In genomic region chr6:150721411-150722266, GRCh38 we compare ENCODE assay signal across 20 cellular contexts.
DNase-seq lines count a peak whose midpoint lies in the region; ATAC-seq, FAIRE-seq and TF ChIP-seq lines count a peak whose summit lies in the region.
"Had no signal": no experiment of that assay in that cellular context is flagged by ENCODE, and none has a peak within 500 bp of the region (broad histone marks: within the 10 kb centered on the region; RNA-seq: fewer than 3 reads in every experiment).

No MANE protein-coding gene starts in this region.

- H3K27me3 ChIP-seq in HUES64 (ENCODE audit: insufficient read depth, low read length) (no peaks in the 10 kb centered on the region), mammary epithelial cell (ENCODE audit: insufficient read depth, low read length) (no peaks in the 10 kb centered on the region)
- H3K27me3 ChIP-seq: right atrium auricular region, uterus had no signal

- no TSS peak for BruUV-seq in mammary epithelial cell (replicated peaks; lab: Mats Ljungman, UMichigan)

- WGBS in HUES64, result 95% methylated on average over 9 of the region's 11 CpGs
- WGBS in mammary epithelial cell (ENCODE audit: low coverage, missing lambda C conversion rate), result 53% methylated on average over 11 of the region's 11 CpGs

- H3K4me3 ChIP-seq in HUES64 (ENCODE audit: low read length) (peak overlapping the region; percentile 27; the same call in 1 of the 2 replicates), mammary epithelial cell (replicated peaks in 1 of 3; ENCODE audit: insufficient read depth in 1 of 3, low read depth in 2 of 3, low read length in 3 of 3) (no peak overlapping the region)
- H3K4me3 ChIP-seq: right atrium auricular region, uterus had no signal

- H3K36me3 Mint-ChIP-seq in mesothelial cell of epicardium, result peaks cover 2% of the 10 kb centered on the region
- H3K36me3 Mint-ChIP-seq: naive thymus-derived CD8-positive, alpha-beta T cell had no signal

- H3K9me3 ChIP-seq in HUES64 (ENCODE audit: insufficient read depth, low read depth, low read length), result no peaks in the 10 kb centered on the region
- H3K9me3 ChIP-seq in mammary epithelial cell (replicated peaks; ENCODE audit: insufficient read depth, low read length), result no peaks in the 10 kb centered on the region
- H3K9me3 ChIP-seq: right atrium auricular region, uterus had no signal

- peaks cover 51% of the 10 kb centered on the region for H3K4me1 Mint-ChIP-seq in mesothelial cell of epicardium

- H2AFZ ChIP-seq in mammary epithelial cell (ENCODE audit: low read depth, low read length), result no peak overlapping the region

- intact Hi-C loops in mammary epithelial cell (cut with micrococcal nuclease), result loop anchor here (2.0 kb wide), 1 partner anchor 303 kb away; no protein-coding TSS in a partner anchor

- H3K27me3 Mint-ChIP-seq in mesothelial cell of epicardium (ENCODE audit: low read depth), result no peaks in the 10 kb centered on the region
- H3K27me3 Mint-ChIP-seq: T-helper 17 cell had no signal

- FAIRE-seq in A204.1 (lab: Jason Lieb, UNC), result peak; percentile 72

- H3K36me3 ChIP-seq in HUES64 (ENCODE audit: insufficient read depth, low read length), result no peaks in the 10 kb centered on the region
- no peaks in the 10 kb centered on the region for H3K36me3 ChIP-seq in mammary epithelial cell (ENCODE audit: insufficient read depth, low read length)
- H3K36me3 ChIP-seq: right atrium auricular region, uterus had no signal

- peaks cover 31% of the 10 kb centered on the region; the same call in 1 of the 2 replicates for H3K4me1 ChIP-seq in HUES64 (ENCODE audit: insufficient read depth, low read length)
- H3K4me1 ChIP-seq in mammary epithelial cell (ENCODE audit: insufficient read depth, low read length), result peaks cover 29% of the 10 kb centered on the region
- H3K4me1 ChIP-seq: uterus had no signal

- H3K9ac ChIP-seq in HUES64 (ENCODE audit: low read depth, low read length), result peak overlapping the region; percentile 52; the same call in 1 of the 2 replicates
- peak overlapping the region; percentile 8 for H3K9ac ChIP-seq in mammary epithelial cell (ENCODE audit: insufficient read depth, low read length)

- no peak for ATAC-seq in HG03571 (IDR thresholded peaks at IDR 0.05; ENCODE audit: unreplicated experiment)
- ATAC-seq: left ventricle myocardium superior had no signal

- H3K27ac ChIP-seq in HUES64 (ENCODE audit: low read depth, low read length) (peak overlapping the region; percentile 25; the same call in 1 of the 2 replicates), mammary epithelial cell (ENCODE audit: insufficient read depth, low read depth, low read length) (peak overlapping the region; percentile 23)
- H3K27ac ChIP-seq: right atrium auricular region, uterus had no signal

- H3K27ac Mint-ChIP-seq in mesothelial cell of epicardium, result peak overlapping the region; percentile 95
- H3K27ac Mint-ChIP-seq: activated CD4-positive, alpha-beta T cell treated with anti-CD3 and anti-CD28 coated beads for 36 hours; activated naive CD8-positive, alpha-beta T cell treated with anti-CD3 and anti-CD28 coated beads, Interleukin-2, amount 50 U/mL, for 24 hours; T-helper 17 cell had no signal

- dilution Hi-C loops in mammary epithelial cell (cut with HindIII; ENCODE audit: low sequenced_read_pairs), result no loop called here

- H3K4me3 Mint-ChIP-seq in mesothelial cell of epicardium, result peak overlapping the region; percentile 64
- H3K4me3 Mint-ChIP-seq: activated CD4-positive, alpha-beta T cell treated with anti-CD3 and anti-CD28 coated beads for 36 hours; activated naive CD8-positive, alpha-beta T cell treated with anti-CD3 and anti-CD28 coated beads, Interleukin-2, amount 50 U/mL, for 24 hours; activated T-cell treated with anti-CD3 and anti-CD28 coated beads, Interleukin-2, amount 50 U/mL, for 4 hours; naive thymus-derived CD8-positive, alpha-beta T cell; T-helper 17 cell had no signal

- CTCF ChIA-PET in mammary epithelial cell (lab: Charles Lee; ENCODE audit: low non-redundant PET), result interaction anchor here (0.5 kb wide), 1 partner anchor 94 kb away, joined by 3 read pairs; no protein-coding TSS in a partner anchor

- no peaks in the 10 kb centered on the region for H4K20me1 ChIP-seq in mammary epithelial cell (ENCODE audit: insufficient read depth, low read length)

- TF ChIP-seq CTCF in mammary epithelial cell (conservative IDR thresholded peaks at IDR 0.05 in 1 of 2, IDR thresholded peaks at IDR 0.05 in 1 of 2; ENCODE audit: extremely low read depth in 1 of 2, insufficient read depth in 1 of 2, low read depth in 1 of 2, low read length in 2 of 2), result no peak
- no peak for TF ChIP-seq CTCF in mesothelial cell of epicardium (IDR thresholded peaks at IDR 0.05; ENCODE audit: unreplicated experiment)

- H3K79me2 ChIP-seq in mammary epithelial cell (ENCODE audit: insufficient read depth, low read length), result peaks cover 4% of the 10 kb centered on the region

- H3K4me2 ChIP-seq in mammary epithelial cell (ENCODE audit: insufficient read depth, low read depth, low read length), result peak overlapping the region; percentile 57

- in situ Hi-C loops in mammary epithelial cell (cut with MboI; ENCODE audit: low sequenced_read_pairs in 2 of 2), result no loop called here

- no peaks in the 10 kb centered on the region for H3K9me3 Mint-ChIP-seq in mesothelial cell of epicardium
- H3K9me3 Mint-ChIP-seq: activated naive CD8-positive, alpha-beta T cell treated with anti-CD3 and anti-CD28 coated beads, Interleukin-2, amount 50 U/mL, for 24 hours; activated T-cell treated with anti-CD3 and anti-CD28 coated beads, Interleukin-2, amount 50 U/mL, for 4 hours had no signal

- no peak for DNase-seq in mammary epithelial cell
- DNase-seq in mesothelial cell of epicardium (ENCODE audit: low spot score in 2 of 2, unreplicated experiment in 2 of 2), result no peak
- no peak for DNase-seq in NCI-H146 treated with DMSO at 0.1 percent for 48 hours (lab: John Stamatoyannopoulos, UW; ENCODE audit: unreplicated experiment)
- DNase-seq in dedifferentiated amniotic fluid mesenchymal stem cell (ENCODE audit: extremely low spot score), result no peak
- no peak for DNase-seq in activated CD4-positive, CD25-positive, alpha-beta regulatory T cell (lab: John Stamatoyannopoulos, UW)
- DNase-seq: activated naive CD8-positive, alpha-beta T cell treated with anti-CD3 and anti-CD28 coated beads, Interleukin-2, amount 50 U/mL, for 24 hours; activated T-cell treated with anti-CD3 and anti-CD28 coated beads, Interleukin-2, amount 50 U/mL, for 4 hours; COR-L47; KG1; left ventricle myocardium superior; naive thymus-derived CD8-positive, alpha-beta T cell; NCI-H1436 treated with DMSO at 0.1 percent for 48 hours; NCI-H526 treated with DMSO at 0.1 percent for 48 hours; T-helper 17 cell; uterus had no signal
